In genomic region chr10:107126668-107127067, GRCh38 we compare ENCODE assay signal across 9 cellular contexts. TPM values are rescaled to one million over a fixed set of nuclear protein-coding genes. Genes with fewer than 3 reads are reported as not detected.
"Had no signal": no experiment of that assay in that cellular context is flagged by ENCODE, and none has a peak within 500 bp of the region (broad histone marks: within the 10 kb centered on the region; RNA-seq: fewer than 3 reads in every experiment).

No MANE protein-coding gene starts in this region.

- H3K4me3 ChIP-seq: GM23248, HAP-1, K562 had no signal

- H3K36me3 ChIP-seq: HAP-1 had no signal

- H3K9me3 ChIP-seq: HAP-1 had no signal

- DNase-seq: GM23248, GOT3, H7, HFFc6, IMR-90 had no signal

- H3K4me1 ChIP-seq: HAP-1 had no signal

- ATAC-seq: HCT116, K562 had no signal

- H3K27ac ChIP-seq: GM23248 had no signal

RNA-seq across cellular contexts. Expression of gene SORCS1, which starts 37.8 kb away (rescaled TPM):
- total RNA-seq: GM23248, HT-29 had no signal
- polyA plus RNA-seq: GM23248, IMR-90 had no signal
